Comparison of ENCODE assay signal across 15 cellular contexts in the genomic region with DNA sequence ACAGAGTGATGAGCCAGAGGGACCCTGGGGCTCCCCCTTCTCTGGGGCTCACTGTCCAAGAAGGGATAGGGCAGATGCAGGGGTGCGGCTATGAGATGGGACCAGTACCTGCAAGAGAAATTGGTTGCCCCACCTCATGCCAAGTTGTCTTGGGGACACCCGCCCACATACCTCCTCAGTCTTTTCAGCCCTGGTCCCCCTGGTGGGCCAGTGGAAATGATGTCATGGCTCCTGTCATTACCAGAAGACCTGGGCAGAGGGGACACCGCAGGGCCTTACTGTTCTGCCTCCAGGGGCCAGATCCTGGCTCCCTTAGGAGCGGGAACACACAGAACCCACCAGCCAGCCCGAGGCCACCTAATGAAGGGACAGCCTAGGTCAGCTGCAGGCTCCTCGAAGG.
DNase-seq lines count a peak whose midpoint lies in the region; TF ChIP-seq lines count a peak whose summit lies in the region.
"Had no signal": no experiment of that assay in that cellular context is flagged by ENCODE, and none has a peak within 500 bp of the region (broad histone marks: within the 10 kb centered on the region; RNA-seq: fewer than 3 reads in every experiment).

No MANE protein-coding gene starts in this region.

- H3K4me3 ChIP-seq in left ventricle myocardium inferior (no peak overlapping the region), sigmoid colon (no peak overlapping the region), mesenchymal stem cell (ENCODE audit: insufficient read depth in 1 of 2, low read depth in 1 of 2, low read length in 2 of 2) (no peak overlapping the region)
- H3K4me3 ChIP-seq: MG63 had no signal

- H3K23ac ChIP-seq in mesenchymal stem cell (ENCODE audit: low read length in 2 of 2): no peak overlapping the region

- no peak for TF ChIP-seq POLR2A in sigmoid colon (IDR thresholded peaks at IDR 0.05)

- no peak overlapping the region for H3K27ac ChIP-seq in left ventricle myocardium inferior (replicated peaks)
- H3K27ac ChIP-seq in sigmoid colon: no peak overlapping the region
- no peak overlapping the region for H3K27ac ChIP-seq in mesenchymal stem cell (ENCODE audit: low read length, poor library complexity, severe bottlenecking)
- H3K27ac ChIP-seq: KMS-11 had no signal

- DNase-seq in cardiac septum (ENCODE audit: low spot score) (peak; percentile 65), left ventricle myocardium inferior (no peak), ecto neural progenitor cell (ENCODE audit: low spot score) (peak; percentile 38), sigmoid colon (peak; percentile 55), Kasumi-1 (lab: John Stamatoyannopoulos, UW) (no peak), mesenchymal stem cell (no peak), HuH-7.5 (ENCODE audit: low spot score) (no peak), DMS53 treated with DMSO at 0.1 percent for 48 hours (lab: John Stamatoyannopoulos, UW; ENCODE audit: unreplicated experiment) (no peak)
- DNase-seq: EL, MG63, NCI-H1105 treated with DMSO at 0.1 percent for 48 hours, NCI-H2029, NCI-H2171 treated with DMSO at 0.1 percent for 48 hours, NCI-H774 had no signal

- H3K4me1 ChIP-seq in left ventricle myocardium inferior: peaks cover 8% of the 10 kb centered on the region
- peaks cover 0 to 15% (median 13%) of the 10 kb centered on the region in 4 donors for H3K4me1 ChIP-seq in sigmoid colon
- H3K4me1 ChIP-seq in mesenchymal stem cell (ENCODE audit: control insufficient read depth, insufficient read depth, low read depth, low read length): peaks cover 8% of the 10 kb centered on the region

- no peak for TF ChIP-seq EP300 in sigmoid colon (IDR thresholded peaks at IDR 0.05)

- no peak overlapping the region for H3K4me2 ChIP-seq in mesenchymal stem cell (ENCODE audit: low read length, poor library complexity, severe bottlenecking)
- H3K4me2 ChIP-seq: KMS-11 had no signal

- H3K9me3 ChIP-seq in left ventricle myocardium inferior (replicated peaks): peaks cover 2% of the 10 kb centered on the region
- no peaks in the 10 kb centered on the region for H3K9me3 ChIP-seq in sigmoid colon
- H3K9me3 ChIP-seq in mesenchymal stem cell (ENCODE audit: control insufficient read depth, low read length): no peaks in the 10 kb centered on the region
- H3K9me3 ChIP-seq: MG63 had no signal

- H2AK5ac ChIP-seq in mesenchymal stem cell (ENCODE audit: low read length, severe bottlenecking): no peak overlapping the region

- H2BK5ac ChIP-seq in mesenchymal stem cell (ENCODE audit: low read depth, low read length, poor library complexity, severe bottlenecking): no peak overlapping the region

- H2AFZ ChIP-seq in mesenchymal stem cell (ENCODE audit: low read depth, low read length): no peak overlapping the region

- no peak overlapping the region for H3K14ac ChIP-seq in mesenchymal stem cell (ENCODE audit: low read length in 2 of 2)

- no peak overlapping the region for H3K18ac ChIP-seq in mesenchymal stem cell (ENCODE audit: low read depth in 1 of 2, low read length in 2 of 2)

- H4K91ac ChIP-seq in mesenchymal stem cell (ENCODE audit: low read length): no peak overlapping the region

- no peak overlapping the region for H2BK12ac ChIP-seq in mesenchymal stem cell (ENCODE audit: low read length in 2 of 2)

- TF ChIP-seq CTCF in left ventricle myocardium inferior (IDR thresholded peaks at IDR 0.05; ENCODE audit: borderline replicate concordance) (no peak), sigmoid colon (IDR thresholded peaks at IDR 0.05) (no peak)

- H2BK120ac ChIP-seq in mesenchymal stem cell (ENCODE audit: low read depth, low read length): no peak overlapping the region

- WGBS in sigmoid colon, 2 donors: 91 to 92% methylated on average over 6 of the region's 6 CpGs
- WGBS in mesenchymal stem cell: 71% methylated on average over 6 of the region's 6 CpGs

- no peaks in the 10 kb centered on the region for H3K36me3 ChIP-seq in left ventricle myocardium inferior
- no peaks in the 10 kb centered on the region for H3K36me3 ChIP-seq in sigmoid colon
- no peaks in the 10 kb centered on the region for H3K36me3 ChIP-seq in mesenchymal stem cell (ENCODE audit: control insufficient read depth in 1 of 2, insufficient read depth in 2 of 2, low read depth in 1 of 2, low read length in 2 of 2)
- H3K36me3 ChIP-seq: MG63 had no signal

- H4K8ac ChIP-seq in mesenchymal stem cell (ENCODE audit: low read length): no peak overlapping the region

- no peaks in the 10 kb centered on the region for H3K79me1 ChIP-seq in mesenchymal stem cell (replicated peaks; ENCODE audit: low read length, poor library complexity, severe bottlenecking)

- H3K4ac ChIP-seq in mesenchymal stem cell (ENCODE audit: low read depth in 1 of 2, low read length in 2 of 2): no peak overlapping the region

- H2BK15ac ChIP-seq in mesenchymal stem cell (ENCODE audit: low read depth, poor library complexity, severe bottlenecking): no peak overlapping the region

- H3K27me3 ChIP-seq in left ventricle myocardium inferior (ENCODE audit: low read depth) (peaks cover 68% of the 10 kb centered on the region), sigmoid colon (peaks cover 19 to 46% (median 35%) of the 10 kb centered on the region in 3 donors), mesenchymal stem cell (ENCODE audit: control insufficient read depth in 1 of 2, insufficient read depth in 1 of 2, low read length in 2 of 2) (peaks cover 80 to 88% of the 10 kb centered on the region in 2 experiments)

- H3K9ac ChIP-seq in mesenchymal stem cell (ENCODE audit: low read length): no peak overlapping the region
- H3K9ac ChIP-seq: KMS-11 had no signal

- intact Hi-C loops in cardiac septum (cut with DNase I): no loop called here
- intact Hi-C loops in left ventricle myocardium inferior (cut with micrococcal nuclease): no loop called here
- intact Hi-C loops in sigmoid colon (cut with DNase I): no loop called here

Comparison
In these comparisons a context has a peak if more than half of its experiments do, and no peak if none do; other contexts are left out.
1. DNase-seq: peak in cardiac septum (single experiment), ecto neural progenitor cell (single experiment) and sigmoid colon (single experiment); none in left ventricle myocardium inferior (single experiment), Kasumi-1 (0 of 2), mesenchymal stem cell (single experiment), HuH-7.5 (single experiment) and DMS53 treated with DMSO at 0.1 percent for 48 hours (single experiment).